Comparison of ENCODE assay signal across 8 cellular contexts in genomic region chr22:35430897-35431322, GRCh38. TPM values are rescaled to one million over a fixed set of nuclear protein-coding genes. Genes with fewer than 3 reads are reported as not detected.
A peak's percentile ranks its signal among the peaks of the same experiment; 100 is the strongest.
DNase-seq lines count a peak whose midpoint lies in the region; ATAC-seq and TF ChIP-seq lines count a peak whose summit lies in the region.

No MANE protein-coding gene starts in this region.

- H3K9me3 ChIP-seq in Peyer's patch, result peaks cover 0 to 12% (median 5%) of the 10 kb centered on the region in 4 donors
- peaks cover 5% of the 10 kb centered on the region for H3K9me3 ChIP-seq in neural cell (ENCODE audit: low read length)

- intact Hi-C loops in activated T-helper 2 cell treated with anti-CD3 and anti-CD28 coated beads, Interferon-gamma antibody, Interleukin-2, Interleukin-4, amounts not matched to agents 10 μg/mL and 5 μg/mL and 100 μg/mL, durations not matched to agents 14 hours and 24 hours and 36 hours (cut with micrococcal nuclease), result loop anchor here (2.0 kb wide), 2 partner anchors 152 to 192 kb away; no protein-coding TSS in a partner anchor

- H3K27me3 Mint-ChIP-seq in activated T-helper 2 cell treated with anti-CD3 and anti-CD28 coated beads, Interferon-gamma antibody, Interleukin-2, Interleukin-4, amounts not matched to agents 10 μg/mL and 5 μg/mL and 100 μg/mL, durations not matched to agents 14 hours and 24 hours and 36 hours (ENCODE audit: low read depth), result no peaks in the 10 kb centered on the region
- no peaks in the 10 kb centered on the region for H3K27me3 Mint-ChIP-seq in stimulated activated memory B cell treated with anti-CD40 and anti-IgM and Interleukin-4, amounts not matched to agents 10 μg/mL and 1 μg/mL and 100 μg/mL, for 72 hours

- ATAC-seq in stimulated activated memory B cell treated with anti-CD40 and anti-IgM and Interleukin-4, amounts not matched to agents 10 μg/mL and 1 μg/mL and 100 μg/mL, for 72 hours, result peak; percentile 79
- ATAC-seq in GM18873 (IDR thresholded peaks at IDR 0.05; ENCODE audit: low FRiP score, unreplicated experiment), result no peak

- H3K4me2 ChIP-seq in neural cell (ENCODE audit: low read length), result no peak overlapping the region

- peaks cover 71% of the 10 kb centered on the region for H3K36me3 Mint-ChIP-seq in activated T-helper 2 cell treated with anti-CD3 and anti-CD28 coated beads, Interferon-gamma antibody, Interleukin-2, Interleukin-4, amounts not matched to agents 10 μg/mL and 5 μg/mL and 100 μg/mL, durations not matched to agents 14 hours and 24 hours and 36 hours (ENCODE audit: low read depth)
- H3K36me3 Mint-ChIP-seq in stimulated activated memory B cell treated with anti-CD40 and anti-IgM and Interleukin-4, amounts not matched to agents 10 μg/mL and 1 μg/mL and 100 μg/mL, for 72 hours, result peaks cover 57% of the 10 kb centered on the region

- H3K4me1 ChIP-seq in Peyer's patch, result peaks cover 0 to 9% (median 0%) of the 10 kb centered on the region in 4 donors

- no peaks in the 10 kb centered on the region for H3K9me2 ChIP-seq in neural cell (ENCODE audit: insufficient read depth, low read length)

- peak; percentile 98 for TF ChIP-seq RAD21 in neural cell (conservative IDR thresholded peaks at IDR 0.05)

- peaks cover 5% of the 10 kb centered on the region for H3K9me3 Mint-ChIP-seq in activated T-helper 2 cell treated with anti-CD3 and anti-CD28 coated beads, Interferon-gamma antibody, Interleukin-2, Interleukin-4, amounts not matched to agents 10 μg/mL and 5 μg/mL and 100 μg/mL, durations not matched to agents 14 hours and 24 hours and 36 hours
- H3K9me3 Mint-ChIP-seq in stimulated activated memory B cell treated with anti-CD40 and anti-IgM and Interleukin-4, amounts not matched to agents 10 μg/mL and 1 μg/mL and 100 μg/mL, for 72 hours, result peaks cover 5% of the 10 kb centered on the region

- peak overlapping the region in 3 of 4 donors; percentile 3 to 29 (median 14) for H3K27ac ChIP-seq in Peyer's patch
- H3K27ac ChIP-seq in neural cell (ENCODE audit: low read length), result no peak overlapping the region

- H3K36me3 ChIP-seq in Peyer's patch, result no peaks in the 10 kb centered on the region
- no peaks in the 10 kb centered on the region for H3K36me3 ChIP-seq in neural cell (ENCODE audit: insufficient read depth, low read length)

- peaks cover 2% of the 10 kb centered on the region for H3K4me1 Mint-ChIP-seq in activated T-helper 2 cell treated with anti-CD3 and anti-CD28 coated beads, Interferon-gamma antibody, Interleukin-2, Interleukin-4, amounts not matched to agents 10 μg/mL and 5 μg/mL and 100 μg/mL, durations not matched to agents 14 hours and 24 hours and 36 hours (ENCODE audit: low read depth)
- peaks cover 8% of the 10 kb centered on the region for H3K4me1 Mint-ChIP-seq in stimulated activated memory B cell treated with anti-CD40 and anti-IgM and Interleukin-4, amounts not matched to agents 10 μg/mL and 1 μg/mL and 100 μg/mL, for 72 hours

- DNase-seq in Ammon's horn (ENCODE audit: low spot score) (peak; percentile 82), HCEC 1CT (peak; percentile 80), Peyer's patch (peak; percentile 63 to 91 (median 90)), fibroblast of pulmonary artery (ENCODE audit: low read depth) (peak; percentile 95)
- peak; percentile 45 for DNase-seq in activated T-helper 2 cell treated with anti-CD3 and anti-CD28 coated beads, Interferon-gamma antibody, Interleukin-2, Interleukin-4, amounts not matched to agents 10 μg/mL and 5 μg/mL and 100 μg/mL, durations not matched to agents 14 hours and 24 hours and 36 hours (ENCODE audit: low spot score)

- H3K79me2 ChIP-seq in neural cell (replicated peaks; ENCODE audit: insufficient read depth, low read length), result no peaks in the 10 kb centered on the region

- no peak for TF ChIP-seq POLR2A in Peyer's patch (IDR thresholded peaks at IDR 0.05)

- H2AFZ ChIP-seq in neural cell (ENCODE audit: low read depth, low read length), result no peak overlapping the region

- H4K20me1 ChIP-seq in neural cell (ENCODE audit: insufficient read depth), result no peaks in the 10 kb centered on the region

- H3F3A ChIP-seq in neural cell (ENCODE audit: insufficient read depth, low read length, poor library complexity, severe bottlenecking), result no peaks in the 10 kb centered on the region

- H3K27me3 ChIP-seq in Peyer's patch (no peaks in the 10 kb centered on the region), neural cell (ENCODE audit: insufficient read depth, low read depth, low read length) (no peaks in the 10 kb centered on the region)

- H3K9ac ChIP-seq in neural cell (ENCODE audit: low read length), result no peak overlapping the region

- H3K4me3 ChIP-seq in Peyer's patch (no peak overlapping the region), fibroblast of pulmonary artery (replicated peaks; ENCODE audit: low read depth, low read length) (no peak overlapping the region), neural cell (ENCODE audit: low read length) (no peak overlapping the region)

- H3K4me3 Mint-ChIP-seq in activated T-helper 2 cell treated with anti-CD3 and anti-CD28 coated beads, Interferon-gamma antibody, Interleukin-2, Interleukin-4, amounts not matched to agents 10 μg/mL and 5 μg/mL and 100 μg/mL, durations not matched to agents 14 hours and 24 hours and 36 hours (ENCODE audit: low read depth), result no peak overlapping the region
- H3K4me3 Mint-ChIP-seq in stimulated activated memory B cell treated with anti-CD40 and anti-IgM and Interleukin-4, amounts not matched to agents 10 μg/mL and 1 μg/mL and 100 μg/mL, for 72 hours, result no peak overlapping the region

- peak; percentile 71 to 98 (median 95) for TF ChIP-seq CTCF in Peyer's patch (IDR thresholded peaks at IDR 0.05)
- peak; percentile 91 for TF ChIP-seq CTCF in fibroblast of pulmonary artery (IDR thresholded peaks at IDR 0.05; ENCODE audit: low read length, missing control alignments)
- TF ChIP-seq CTCF in neural cell (IDR thresholded peaks at IDR 0.05; ENCODE audit: poor library complexity, severe bottlenecking), result peak; percentile 96

- TF ChIP-seq EP300 in neural cell (conservative IDR thresholded peaks at IDR 0.05; ENCODE audit: poor library complexity, severe bottlenecking), result no peak

- H3K27ac Mint-ChIP-seq in activated T-helper 2 cell treated with anti-CD3 and anti-CD28 coated beads, Interferon-gamma antibody, Interleukin-2, Interleukin-4, amounts not matched to agents 10 μg/mL and 5 μg/mL and 100 μg/mL, durations not matched to agents 14 hours and 24 hours and 36 hours, result no peak overlapping the region
- H3K27ac Mint-ChIP-seq in stimulated activated memory B cell treated with anti-CD40 and anti-IgM and Interleukin-4, amounts not matched to agents 10 μg/mL and 1 μg/mL and 100 μg/mL, for 72 hours, result no peak overlapping the region

TF ChIP-seq in neural cell, 6 proteins besides CTCF, POLR2A, EP300 and RAD21:
- TF ChIP-seq SMC3 (conservative IDR thresholded peaks at IDR 0.05; ENCODE audit: poor library complexity), result peak; percentile 99
- TF ChIP-seq POLR2AphosphoS5 (IDR thresholded peaks at IDR 0.05), result no peak
- TF ChIP-seq EZH2 (IDR thresholded peaks at IDR 0.05; ENCODE audit: borderline replicate concordance, insufficient read depth, low read length, poor library complexity, severe bottlenecking), result no peak
- TF ChIP-seq TAF1 (IDR thresholded peaks at IDR 0.05; ENCODE audit: low read depth), result no peak
- TF ChIP-seq REST (IDR thresholded peaks at IDR 0.05; ENCODE audit: borderline replicate concordance), result peak; percentile 91
- TF ChIP-seq MXI1 (conservative IDR thresholded peaks at IDR 0.05; ENCODE audit: poor library complexity, severe bottlenecking), result no peak

RNA-seq across cellular contexts. Expression of gene MCM5, which starts 31.0 kb away (rescaled TPM):
- total RNA-seq in Peyer's patch, result 100 to 1,000 TPM in 1 of 4 donors, 10 to 100 TPM in 3; 16.5 to 102 (median 21.5) TPM
- 270 and 286 TPM in 2 replicates for total RNA-seq in activated T-helper 2 cell treated with anti-CD3 and anti-CD28 coated beads, Interferon-gamma antibody, Interleukin-2, Interleukin-4, amounts not matched to agents 10 μg/mL and 5 μg/mL and 100 μg/mL, durations not matched to agents 14 hours and 24 hours and 36 hours
- 6.9 and 7.2 TPM in 2 replicates for polyA plus RNA-seq in neural cell
- 7.5 and 8.0 TPM in 2 replicates for polyA minus RNA-seq in neural cell

RNA-seq across cellular contexts. Expression of gene HMOX1, which starts 50.0 kb away (rescaled TPM):
- total RNA-seq in Peyer's patch, result 10 to 100 TPM; 27.2 to 64.5 (median 46.7) TPM
- 1.0 and 1.3 TPM in 2 replicates for total RNA-seq in activated T-helper 2 cell treated with anti-CD3 and anti-CD28 coated beads, Interferon-gamma antibody, Interleukin-2, Interleukin-4, amounts not matched to agents 10 μg/mL and 5 μg/mL and 100 μg/mL, durations not matched to agents 14 hours and 24 hours and 36 hours
- 0.20 TPM in 1 of 2 replicates, not detected in the other for polyA plus RNA-seq in neural cell
- polyA minus RNA-seq in neural cell, result not detected in 2 replicates

Comparison
In these comparisons a context has a peak if more than half of its experiments do, and no peak if none do; other contexts are left out.
1. DNase-seq: peak in every context shown above with its lines; median percentile 95 in fibroblast of pulmonary artery; 90 in Peyer's patch; 82 in Ammon's horn; 80 in HCEC 1CT; 45 in activated T-helper 2 cell treated with anti-CD3 and anti-CD28 coated beads, Interferon-gamma antibody, Interleukin-2, Interleukin-4, amounts not matched to agents 10 μg/mL and 5 μg/mL and 100 μg/mL, durations not matched to agents 14 hours and 24 hours and 36 hours.
2. RNA of gene HMOX1, which starts 50.0 kb away (total RNA-seq): 27.2 to 64.5 TPM in Peyer's patch; 1.0 to 1.3 TPM in activated T-helper 2 cell treated with anti-CD3 and anti-CD28 coated beads, Interferon-gamma antibody, Interleukin-2, Interleukin-4, amounts not matched to agents 10 μg/mL and 5 μg/mL and 100 μg/mL, durations not matched to agents 14 hours and 24 hours and 36 hours; every median in the first group is over 10 times any median in the second.
3. Peak in every context shown above with its lines, with median percentiles within 50 percentile points of each other: CTCF ChIP-seq.